19 cellular contexts compared by ENCODE assay signal in the genomic region with DNA sequence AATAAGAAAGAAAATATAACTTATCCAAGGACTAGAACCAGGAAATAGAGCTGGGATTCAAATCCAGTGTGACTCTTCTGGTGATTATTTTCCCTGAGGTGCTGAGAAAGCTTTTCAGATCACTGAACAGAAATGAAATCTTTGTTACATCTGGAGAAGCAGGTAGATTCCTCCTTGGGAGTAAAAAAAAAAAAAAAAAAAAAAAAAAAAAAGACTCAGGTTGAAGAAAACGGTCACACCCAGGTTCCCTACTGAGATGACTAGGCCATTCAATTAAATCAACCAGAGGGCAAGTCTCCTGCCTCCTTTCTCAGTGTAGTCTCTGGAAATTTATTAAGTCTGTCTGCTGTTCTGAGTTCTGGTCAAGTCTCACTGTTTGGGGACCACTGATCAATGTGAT. TPM values are rescaled to one million over a fixed set of nuclear protein-coding genes. Genes with fewer than 3 reads are reported as not detected.
DNase-seq lines count a peak whose midpoint lies in the region; ATAC-seq and TF ChIP-seq lines count a peak whose summit lies in the region.
"Had no signal": no experiment of that assay in that cellular context is flagged by ENCODE, and none has a peak within 500 bp of the region (broad histone marks: within the 10 kb centered on the region; RNA-seq: fewer than 3 reads in every experiment).

No MANE protein-coding gene starts in this region.

- H3K4me1 ChIP-seq in CD4-positive, CD25-positive, alpha-beta regulatory T cell (ENCODE audit: control insufficient read depth, insufficient read depth, low read length, poor library complexity, severe bottlenecking) = peaks cover 5% of the 10 kb centered on the region
- H3K4me1 ChIP-seq: right atrium auricular region, tibial artery had no signal

- H3K4me3 ChIP-seq in CD4-positive, CD25-positive, alpha-beta regulatory T cell (ENCODE audit: low read depth, low read length) = no peak overlapping the region
- H3K4me3 ChIP-seq: right atrium auricular region, tibial artery had no signal

- H3K36me3 ChIP-seq in CD4-positive, CD25-positive, alpha-beta regulatory T cell (ENCODE audit: control insufficient read depth, insufficient read depth, low read length) = peaks cover 24% of the 10 kb centered on the region

- H3K4me3 Mint-ChIP-seq in CD4-positive, CD25-positive, alpha-beta regulatory T cell = no peak overlapping the region
- no peak overlapping the region for H3K4me3 Mint-ChIP-seq in effector memory CD8-positive, alpha-beta T cell
- no peak overlapping the region for H3K4me3 Mint-ChIP-seq in natural killer cell
- no peak overlapping the region for H3K4me3 Mint-ChIP-seq in stimulated activated naive CD8-positive, alpha-beta T cell treated with anti-CD3 and anti-CD28 coated beads, Interleukin-15, amount 100 ng/mL, for 72 hours
- H3K4me3 Mint-ChIP-seq: endodermal cell; HFFc6; stimulated activated naive B cell treated with anti-CD40 and anti-IgM and Interleukin-4, amounts not matched to agents 10 μg/mL and 1 μg/mL and 100 μg/mL, for 72 hours had no signal

- no peaks in the 10 kb centered on the region for H3K27me3 Mint-ChIP-seq in CD4-positive, CD25-positive, alpha-beta regulatory T cell
- H3K27me3 Mint-ChIP-seq in effector memory CD8-positive, alpha-beta T cell = no peaks in the 10 kb centered on the region
- H3K27me3 Mint-ChIP-seq in natural killer cell (ENCODE audit: low read depth in 2 of 2) = no peaks in the 10 kb centered on the region
- no peaks in the 10 kb centered on the region for H3K27me3 Mint-ChIP-seq in stimulated activated naive CD8-positive, alpha-beta T cell treated with anti-CD3 and anti-CD28 coated beads, Interleukin-15, amount 100 ng/mL, for 72 hours
- H3K27me3 Mint-ChIP-seq: stimulated activated naive B cell treated with anti-CD40 and anti-IgM and Interleukin-4, amounts not matched to agents 10 μg/mL and 1 μg/mL and 100 μg/mL, for 72 hours had no signal

- DNase-seq in CD4-positive, CD25-positive, alpha-beta regulatory T cell = peak in 1 of 3 donors; percentile 44
- DNase-seq in LoVo (ENCODE audit: low spot score) (peak; percentile 44), natural killer cell (no peak), NCI-H2081 (lab: John Stamatoyannopoulos, UW) (no peak)
- DNase-seq in effector memory CD8-positive, alpha-beta T cell = no peak
- DNase-seq in stimulated activated naive CD8-positive, alpha-beta T cell treated with anti-CD3 and anti-CD28 coated beads, Interleukin-15, amount 100 ng/mL, for 72 hours = no peak
- DNase-seq: endodermal cell; HFFc6; KG1; left cardiac atrium; midbrain; NCI-H2029; NCI-H524; stimulated activated naive B cell treated with anti-CD40 and anti-IgM and Interleukin-4, amounts not matched to agents 10 μg/mL and 1 μg/mL and 100 μg/mL, for 72 hours; tibial artery had no signal

- H3K4me1 Mint-ChIP-seq in CD4-positive, CD25-positive, alpha-beta regulatory T cell = peaks cover 10 to 24% (median 15%) of the 10 kb centered on the region in 4 donors
- peaks cover 4 to 5% of the 10 kb centered on the region in 2 donors for H3K4me1 Mint-ChIP-seq in effector memory CD8-positive, alpha-beta T cell (ENCODE audit: low read depth in 2 of 2)
- H3K4me1 Mint-ChIP-seq in natural killer cell = peaks cover 0 to 5% of the 10 kb centered on the region in 2 donors
- H3K4me1 Mint-ChIP-seq in stimulated activated naive CD8-positive, alpha-beta T cell treated with anti-CD3 and anti-CD28 coated beads, Interleukin-15, amount 100 ng/mL, for 72 hours = peaks cover 13% of the 10 kb centered on the region
- H3K4me1 Mint-ChIP-seq: stimulated activated naive B cell treated with anti-CD40 and anti-IgM and Interleukin-4, amounts not matched to agents 10 μg/mL and 1 μg/mL and 100 μg/mL, for 72 hours had no signal

- no peak for ATAC-seq in CD4-positive, CD25-positive, alpha-beta regulatory T cell (ENCODE audit: low read depth in 2 of 2)
- no peak for ATAC-seq in effector memory CD8-positive, alpha-beta T cell (replicated peaks)
- ATAC-seq in natural killer cell (no peak), HG03139 (IDR thresholded peaks at IDR 0.05; ENCODE audit: unreplicated experiment) (no peak), HG03025 (IDR thresholded peaks at IDR 0.05; ENCODE audit: low FRiP score, unreplicated experiment) (no peak)
- no peak for ATAC-seq in stimulated activated naive CD8-positive, alpha-beta T cell treated with anti-CD3 and anti-CD28 coated beads, Interleukin-15, amount 100 ng/mL, for 72 hours
- ATAC-seq: stimulated activated naive B cell treated with anti-CD40 and anti-IgM and Interleukin-4, amounts not matched to agents 10 μg/mL and 1 μg/mL and 100 μg/mL, for 72 hours had no signal

- H3K9me3 Mint-ChIP-seq in CD4-positive, CD25-positive, alpha-beta regulatory T cell = no peaks in the 10 kb centered on the region
- no peaks in the 10 kb centered on the region for H3K9me3 Mint-ChIP-seq in effector memory CD8-positive, alpha-beta T cell
- H3K9me3 Mint-ChIP-seq in natural killer cell = no peaks in the 10 kb centered on the region
- no peaks in the 10 kb centered on the region for H3K9me3 Mint-ChIP-seq in stimulated activated naive CD8-positive, alpha-beta T cell treated with anti-CD3 and anti-CD28 coated beads, Interleukin-15, amount 100 ng/mL, for 72 hours
- H3K9me3 Mint-ChIP-seq: endodermal cell; HFFc6; stimulated activated naive B cell treated with anti-CD40 and anti-IgM and Interleukin-4, amounts not matched to agents 10 μg/mL and 1 μg/mL and 100 μg/mL, for 72 hours had no signal

- TF ChIP-seq CTCF in natural killer cell (IDR thresholded peaks at IDR 0.05) = no peak

- no peaks in the 10 kb centered on the region for H3K9me3 ChIP-seq in CD4-positive, CD25-positive, alpha-beta regulatory T cell (ENCODE audit: control insufficient read depth in 2 of 2, low read length in 2 of 2)
- H3K9me3 ChIP-seq: neutrophil, right atrium auricular region, tibial artery had no signal

- intact Hi-C loops in natural killer cell (cut with micrococcal nuclease) = no loop called here

- no peak overlapping the region for H3K27ac ChIP-seq in CD4-positive, CD25-positive, alpha-beta regulatory T cell (ENCODE audit: insufficient read depth, low read length, poor library complexity, severe bottlenecking)
- H3K27ac ChIP-seq: neutrophil, right atrium auricular region, tibial artery had no signal

- H3K36me3 Mint-ChIP-seq in CD4-positive, CD25-positive, alpha-beta regulatory T cell = peaks cover 12% of the 10 kb centered on the region
- peaks cover 3% of the 10 kb centered on the region for H3K36me3 Mint-ChIP-seq in effector memory CD8-positive, alpha-beta T cell (ENCODE audit: insufficient read depth)
- no peaks in the 10 kb centered on the region for H3K36me3 Mint-ChIP-seq in natural killer cell

- H3K27me3 ChIP-seq in CD4-positive, CD25-positive, alpha-beta regulatory T cell (ENCODE audit: control insufficient read depth, insufficient read depth, low read length) = no peaks in the 10 kb centered on the region
- H3K27me3 ChIP-seq: neutrophil, right atrium auricular region, tibial artery had no signal

- peak overlapping the region; percentile 22 to 92 (median 34) for H3K27ac Mint-ChIP-seq in CD4-positive, CD25-positive, alpha-beta regulatory T cell
- peak overlapping the region; percentile 2 to 25 for H3K27ac Mint-ChIP-seq in effector memory CD8-positive, alpha-beta T cell
- H3K27ac Mint-ChIP-seq in natural killer cell = peak overlapping the region; percentile 50 to 56
- no peak overlapping the region for H3K27ac Mint-ChIP-seq in stimulated activated naive CD8-positive, alpha-beta T cell treated with anti-CD3 and anti-CD28 coated beads, Interleukin-15, amount 100 ng/mL, for 72 hours
- H3K27ac Mint-ChIP-seq: endodermal cell, HFFc6 had no signal

RNA-seq across cellular contexts. Expression of gene ARG2, which starts 24.0 kb away (rescaled TPM):
- 4.3 TPM for total RNA-seq in CD4-positive, CD25-positive, alpha-beta regulatory T cell
- polyA plus RNA-seq in CD4-positive, CD25-positive, alpha-beta regulatory T cell = 1 to 10 TPM in 2 of 4 donors, under 1 TPM in 2; 0.96 to 1.9 (median 1.0) TPM
- total RNA-seq in natural killer cell = 1 to 10 TPM; 1.2 to 7.4 (median 1.4) TPM

RNA-seq across cellular contexts. Expression of gene VTI1B, which starts 30.8 kb away (rescaled TPM):
- 46.0 TPM for total RNA-seq in CD4-positive, CD25-positive, alpha-beta regulatory T cell
- polyA plus RNA-seq in CD4-positive, CD25-positive, alpha-beta regulatory T cell = 10 to 100 TPM; 61.6 to 90.0 (median 78.6) TPM
- total RNA-seq in natural killer cell = 10 to 100 TPM; 47.5 to 77.1 (median 57.9) TPM

RNA-seq across cellular contexts. Expression of gene PIGH, which starts 43.6 kb away (rescaled TPM):
- 35.6 TPM for total RNA-seq in CD4-positive, CD25-positive, alpha-beta regulatory T cell
- 10 to 100 TPM; 34.8 to 46.2 (median 38.4) TPM for polyA plus RNA-seq in CD4-positive, CD25-positive, alpha-beta regulatory T cell
- 10 to 100 TPM; 50.9 to 56.0 (median 54.5) TPM for total RNA-seq in natural killer cell

RNA-seq across cellular contexts. Expression of gene RDH11, which starts 51.9 kb away (rescaled TPM):
- total RNA-seq in CD4-positive, CD25-positive, alpha-beta regulatory T cell = 26.7 TPM
- polyA plus RNA-seq in CD4-positive, CD25-positive, alpha-beta regulatory T cell = 10 to 100 TPM; 66.7 to 84.1 (median 77.6) TPM
- total RNA-seq in natural killer cell = 10 to 100 TPM; 26.5 to 37.4 (median 33.6) TPM

RNA-seq across cellular contexts. Expression of gene RDH12, which starts 58.0 kb away (rescaled TPM):
- total RNA-seq in CD4-positive, CD25-positive, alpha-beta regulatory T cell = not detected
- not detected for polyA plus RNA-seq in CD4-positive, CD25-positive, alpha-beta regulatory T cell
- not detected for total RNA-seq in natural killer cell
- total RNA-seq: HFFc6, left cardiac atrium, right atrium auricular region had no signal

Comparison
In these comparisons a context has a peak if more than half of its experiments do, and no peak if none do; other contexts are left out.
1. H3K27ac Mint-ChIP-seq: peak in CD4-positive, CD25-positive, alpha-beta regulatory T cell (3 of 3), effector memory CD8-positive, alpha-beta T cell (2 of 2) and natural killer cell (2 of 2); none in stimulated activated naive CD8-positive, alpha-beta T cell treated with anti-CD3 and anti-CD28 coated beads, Interleukin-15, amount 100 ng/mL, for 72 hours (0 of 2).